Comparison of ENCODE assay signal across 1 cellular context in genomic region chr2:164934790-164935466, GRCh38.
TF ChIP-seq lines count a peak whose summit lies in the region.

No MANE protein-coding gene starts in this region.

TF ChIP-seq in HepG2, 621 proteins besides CTCF, POLR2A, EP300 and RAD21 (continued from another document and continues in another):
- TF ChIP-seq, protein P1, sequence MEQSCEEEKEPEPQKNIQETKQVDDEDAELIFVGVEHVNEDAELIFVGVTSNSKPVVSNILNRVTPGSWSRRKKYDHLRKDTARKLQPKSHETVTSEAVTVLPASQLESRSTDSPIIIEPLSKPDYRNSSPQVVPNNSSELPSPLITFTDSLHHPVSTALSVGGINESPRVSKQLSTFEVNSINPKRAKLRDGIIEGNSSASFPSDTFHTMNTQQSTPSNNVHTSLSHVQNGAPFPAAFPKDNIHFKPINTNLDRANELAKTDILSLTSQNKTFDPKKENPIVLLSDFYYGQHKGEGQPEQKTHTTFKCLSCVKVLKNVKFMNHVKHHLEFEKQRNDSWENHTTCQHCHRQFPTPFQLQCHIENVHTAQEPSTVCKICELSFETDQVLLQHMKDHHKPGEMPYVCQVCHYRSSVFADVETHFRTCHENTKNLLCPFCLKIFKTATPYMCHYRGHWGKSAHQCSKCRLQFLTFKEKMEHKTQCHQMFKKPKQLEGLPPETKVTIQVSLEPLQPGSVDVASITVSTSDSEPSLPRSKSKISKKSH (CRISPR knock-in tag; IDR thresholded peaks at IDR 0.05; ENCODE audit: borderline replicate concordance), result no peak
- peak; percentile 72 for TF ChIP-seq ASH2L (IDR thresholded peaks at IDR 0.05; ENCODE audit: insufficient read length, low read depth, low read length)
- TF ChIP-seq HMG20B (CRISPR knock-in tag; conservative IDR thresholded peaks at IDR 0.05), result 0 out of 2 replicates have a peak, but pooled peaks have one; percentile 50
- no peak for TF ChIP-seq HINFP (CRISPR knock-in tag; IDR thresholded peaks at IDR 0.05; ENCODE audit: low read depth)
- TF ChIP-seq MIER3 (CRISPR knock-in tag; IDR thresholded peaks at IDR 0.05; ENCODE audit: borderline replicate concordance), result peak; percentile 55; the same call in 1 of the 2 replicates
- TF ChIP-seq NONO (IDR thresholded peaks at IDR 0.05), result no peak
- peak; percentile 83 for TF ChIP-seq NONO (CRISPR knock-in tag; conservative IDR thresholded peaks at IDR 0.05)
- no peak for TF ChIP-seq RARG (CRISPR knock-in tag; IDR thresholded peaks at IDR 0.05; ENCODE audit: low read depth)
- no peak for TF ChIP-seq ZNF589 (CRISPR knock-in tag; conservative IDR thresholded peaks at IDR 0.05)
- peak; percentile 92 for TF ChIP-seq CREM (IDR thresholded peaks at IDR 0.05)
- TF ChIP-seq CREM (CRISPR knock-in tag; IDR thresholded peaks at IDR 0.05), result no peak
- TF ChIP-seq, protein P2, sequence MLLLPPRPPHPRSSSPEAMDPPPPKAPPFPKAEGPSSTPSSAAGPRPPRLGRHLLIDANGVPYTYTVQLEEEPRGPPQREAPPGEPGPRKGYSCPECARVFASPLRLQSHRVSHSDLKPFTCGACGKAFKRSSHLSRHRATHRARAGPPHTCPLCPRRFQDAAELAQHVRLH (CRISPR knock-in tag; IDR thresholded peaks at IDR 0.05; ENCODE audit: borderline replicate concordance, low read depth), result no peak
- TF ChIP-seq, protein P3, sequence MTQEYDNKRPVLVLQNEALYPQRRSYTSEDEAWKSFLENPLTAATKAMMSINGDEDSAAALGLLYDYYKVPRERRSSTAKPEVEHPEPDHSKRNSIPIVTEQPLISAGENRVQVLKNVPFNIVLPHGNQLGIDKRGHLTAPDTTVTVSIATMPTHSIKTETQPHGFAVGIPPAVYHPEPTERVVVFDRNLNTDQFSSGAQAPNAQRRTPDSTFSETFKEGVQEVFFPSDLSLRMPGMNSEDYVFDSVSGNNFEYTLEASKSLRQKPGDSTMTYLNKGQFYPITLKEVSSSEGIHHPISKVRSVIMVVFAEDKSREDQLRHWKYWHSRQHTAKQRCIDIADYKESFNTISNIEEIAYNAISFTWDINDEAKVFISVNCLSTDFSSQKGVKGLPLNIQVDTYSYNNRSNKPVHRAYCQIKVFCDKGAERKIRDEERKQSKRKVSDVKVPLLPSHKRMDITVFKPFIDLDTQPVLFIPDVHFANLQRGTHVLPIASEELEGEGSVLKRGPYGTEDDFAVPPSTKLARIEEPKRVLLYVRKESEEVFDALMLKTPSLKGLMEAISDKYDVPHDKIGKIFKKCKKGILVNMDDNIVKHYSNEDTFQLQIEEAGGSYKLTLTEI (CRISPR knock-in tag; conservative IDR thresholded peaks at IDR 0.05), result no peak
- no peak for TF ChIP-seq MYC (CRISPR knock-in tag; IDR thresholded peaks at IDR 0.05; ENCODE audit: borderline replicate concordance)
- TF ChIP-seq ZNF501 (CRISPR knock-in tag; IDR thresholded peaks at IDR 0.05), result no peak
- TF ChIP-seq ZNF337 (CRISPR knock-in tag; IDR thresholded peaks at IDR 0.05; ENCODE audit: borderline replicate concordance, low read depth), result no peak
- TF ChIP-seq ZNF557 (CRISPR knock-in tag; IDR thresholded peaks at IDR 0.05), result no peak
- no peak for TF ChIP-seq NRL (CRISPR knock-in tag; IDR thresholded peaks at IDR 0.05; ENCODE audit: borderline replicate concordance)
- TF ChIP-seq HOXA3 (CRISPR knock-in tag; IDR thresholded peaks at IDR 0.05), result 0 out of 2 replicates have a peak, but pooled peaks have one; percentile 12
- TF ChIP-seq ZNF678 (CRISPR knock-in tag; IDR thresholded peaks at IDR 0.05), result no peak
- TF ChIP-seq, protein P4, sequence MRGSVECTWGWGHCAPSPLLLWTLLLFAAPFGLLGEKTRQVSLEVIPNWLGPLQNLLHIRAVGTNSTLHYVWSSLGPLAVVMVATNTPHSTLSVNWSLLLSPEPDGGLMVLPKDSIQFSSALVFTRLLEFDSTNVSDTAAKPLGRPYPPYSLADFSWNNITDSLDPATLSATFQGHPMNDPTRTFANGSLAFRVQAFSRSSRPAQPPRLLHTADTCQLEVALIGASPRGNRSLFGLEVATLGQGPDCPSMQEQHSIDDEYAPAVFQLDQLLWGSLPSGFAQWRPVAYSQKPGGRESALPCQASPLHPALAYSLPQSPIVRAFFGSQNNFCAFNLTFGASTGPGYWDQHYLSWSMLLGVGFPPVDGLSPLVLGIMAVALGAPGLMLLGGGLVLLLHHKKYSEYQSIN (CRISPR knock-in tag; IDR thresholded peaks at IDR 0.05; ENCODE audit: borderline replicate concordance), result no peak
- TF ChIP-seq PHF21A (CRISPR knock-in tag; IDR thresholded peaks at IDR 0.05), result peak; percentile 79
- peak; percentile 90 for TF ChIP-seq HMG20A (CRISPR knock-in tag; IDR thresholded peaks at IDR 0.05; ENCODE audit: borderline replicate concordance)
- TF ChIP-seq FOXP4 (CRISPR knock-in tag; IDR thresholded peaks at IDR 0.05), result peak; percentile 95
- no peak for TF ChIP-seq U2AF2 (IDR thresholded peaks at IDR 0.05; ENCODE audit: low read depth, low read length)
- TF ChIP-seq ZMAT5 (CRISPR knock-in tag; IDR thresholded peaks at IDR 0.05; ENCODE audit: borderline replicate concordance, low read depth), result no peak
- peak; percentile 85; the same call in 1 of the 2 replicates for TF ChIP-seq JUNB (CRISPR knock-in tag; IDR thresholded peaks at IDR 0.05; ENCODE audit: borderline replicate concordance)
- no peak for TF ChIP-seq FOSL1 (CRISPR knock-in tag; IDR thresholded peaks at IDR 0.05; ENCODE audit: borderline replicate concordance)
- TF ChIP-seq, protein P5, sequence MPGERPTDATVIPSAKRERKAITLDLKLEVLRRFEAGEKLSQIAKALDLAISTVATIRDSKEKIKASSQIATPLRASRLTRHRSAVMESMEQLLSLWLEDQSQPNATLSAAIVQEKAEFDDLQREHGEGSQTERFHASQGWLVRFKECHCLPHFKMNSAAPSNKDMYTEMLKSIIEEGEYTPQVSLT (CRISPR knock-in tag; IDR thresholded peaks at IDR 0.05; ENCODE audit: borderline replicate concordance, low read depth), result no peak
- TF ChIP-seq, protein P6, sequence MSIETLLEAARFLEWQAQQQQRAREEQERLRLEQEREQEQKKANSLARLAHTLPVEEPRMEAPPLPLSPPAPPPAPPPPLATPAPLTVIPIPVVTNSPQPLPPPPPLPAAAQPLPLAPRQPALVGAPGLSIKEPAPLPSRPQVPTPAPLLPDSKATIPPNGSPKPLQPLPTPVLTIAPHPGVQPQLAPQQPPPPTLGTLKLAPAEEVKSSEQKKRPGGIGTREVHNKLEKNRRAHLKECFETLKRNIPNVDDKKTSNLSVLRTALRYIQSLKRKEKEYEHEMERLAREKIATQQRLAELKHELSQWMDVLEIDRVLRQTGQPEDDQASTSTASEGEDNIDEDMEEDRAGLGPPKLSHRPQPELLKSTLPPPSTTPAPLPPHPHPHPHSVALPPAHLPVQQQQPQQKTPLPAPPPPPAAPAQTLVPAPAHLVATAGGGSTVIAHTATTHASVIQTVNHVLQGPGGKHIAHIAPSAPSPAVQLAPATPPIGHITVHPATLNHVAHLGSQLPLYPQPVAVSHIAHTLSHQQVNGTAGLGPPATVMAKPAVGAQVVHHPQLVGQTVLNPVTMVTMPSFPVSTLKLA (IDR thresholded peaks at IDR 0.05), result no peak
- no peak for TF ChIP-seq ZNF18 (CRISPR knock-in tag; IDR thresholded peaks at IDR 0.05; ENCODE audit: insufficient replicate concordance)
- peak; percentile 88 for TF ChIP-seq POGZ (CRISPR knock-in tag; IDR thresholded peaks at IDR 0.05)
- TF ChIP-seq ZBTB1 (CRISPR knock-in tag; IDR thresholded peaks at IDR 0.05; ENCODE audit: borderline replicate concordance), result no peak
- no peak for TF ChIP-seq ZNF569 (CRISPR knock-in tag; IDR thresholded peaks at IDR 0.05; ENCODE audit: borderline replicate concordance)
- TF ChIP-seq ZNF253 (CRISPR knock-in tag; IDR thresholded peaks at IDR 0.05; ENCODE audit: borderline replicate concordance), result no peak
- TF ChIP-seq KLF13 (CRISPR knock-in tag; IDR thresholded peaks at IDR 0.05), result no peak
- TF ChIP-seq AKNA (CRISPR knock-in tag; IDR thresholded peaks at IDR 0.05; ENCODE audit: borderline replicate concordance), result no peak
- no peak for TF ChIP-seq BORCS8-MEF2B (CRISPR knock-in tag; IDR thresholded peaks at IDR 0.05)
- no peak for TF ChIP-seq TSC22D2 (CRISPR knock-in tag; IDR thresholded peaks at IDR 0.05; ENCODE audit: borderline replicate concordance)
- TF ChIP-seq SOX13 (IDR thresholded peaks at IDR 0.05), result peak; percentile 99
- peak in 1 of 2 experiments; percentile 99; a peak in 2 of 4 replicates for TF ChIP-seq SOX13 (CRISPR knock-in tag; conservative IDR thresholded peaks at IDR 0.05 in 1 of 2, IDR thresholded peaks at IDR 0.05 in 1 of 2)
- no peak for TF ChIP-seq U2AF1 (optimal IDR thresholded peaks at IDR 0.05; ENCODE audit: low read depth, low read length)
- peak; percentile 94 for TF ChIP-seq PITX1 (CRISPR knock-in tag; IDR thresholded peaks at IDR 0.05)
- no peak for TF ChIP-seq DRAP1 (CRISPR knock-in tag; IDR thresholded peaks at IDR 0.05)
